In genomic region chr22:45742866-45743450, GRCh38 we compare ENCODE assay signal across 12 cellular contexts.
DNase-seq lines count a peak whose midpoint lies in the region; ATAC-seq and TF ChIP-seq lines count a peak whose summit lies in the region.
"Had no signal": no experiment of that assay in that cellular context is flagged by ENCODE, and none has a peak within 500 bp of the region (broad histone marks: within the 10 kb centered on the region; RNA-seq: fewer than 3 reads in every experiment).

No MANE protein-coding gene starts in this region.

- H3K4me3 ChIP-seq in MG63 (no peak overlapping the region), astrocyte of the cerebellum (ENCODE audit: low read depth, low read length) (no peak overlapping the region)
- H3K4me3 ChIP-seq: uterus had no signal

- no peak overlapping the region for H3K4me3 Mint-ChIP-seq in endothelial cell (ENCODE audit: unreplicated experiment)
- no peak overlapping the region for H3K4me3 Mint-ChIP-seq in stimulated activated naive CD8-positive, alpha-beta T cell treated with anti-CD3 and anti-CD28 coated beads, Interleukin-15, amount 100 ng/mL, for 72 hours

- peak overlapping the region; percentile 76; the same call in 1 of the 2 replicates for H3K27ac ChIP-seq in C4-2B
- H3K27ac ChIP-seq: uterus had no signal

- peaks cover 16% of the 10 kb centered on the region for H3K36me3 Mint-ChIP-seq in endothelial cell (ENCODE audit: low read depth, unreplicated experiment)

- peaks cover 84% of the 10 kb centered on the region for H3K36me3 ChIP-seq in MG63
- H3K36me3 ChIP-seq: uterus had no signal

- ATAC-seq in stimulated activated naive CD8-positive, alpha-beta T cell treated with anti-CD3 and anti-CD28 coated beads, Interleukin-15, amount 100 ng/mL, for 72 hours = no peak
- no peak for ATAC-seq in GM21723 (IDR thresholded peaks at IDR 0.05; ENCODE audit: unreplicated experiment)

- H3K27ac Mint-ChIP-seq in endothelial cell (ENCODE audit: unreplicated experiment) = no peak overlapping the region
- H3K27ac Mint-ChIP-seq in stimulated activated naive CD8-positive, alpha-beta T cell treated with anti-CD3 and anti-CD28 coated beads, Interleukin-15, amount 100 ng/mL, for 72 hours = no peak overlapping the region

- H3K9me3 ChIP-seq in MG63 = no peaks in the 10 kb centered on the region; the same call in 1 of the 2 replicates
- H3K9me3 ChIP-seq: uterus had no signal

- no peaks in the 10 kb centered on the region for H3K9me3 Mint-ChIP-seq in endothelial cell (ENCODE audit: unreplicated experiment)
- H3K9me3 Mint-ChIP-seq in stimulated activated naive CD8-positive, alpha-beta T cell treated with anti-CD3 and anti-CD28 coated beads, Interleukin-15, amount 100 ng/mL, for 72 hours = no peaks in the 10 kb centered on the region

- H3K27me3 ChIP-seq in MG63 = no peaks in the 10 kb centered on the region
- H3K27me3 ChIP-seq: uterus had no signal

- TF ChIP-seq CTCF in C4-2B (conservative IDR thresholded peaks at IDR 0.05) (no peak), astrocyte of the cerebellum (IDR thresholded peaks at IDR 0.05; ENCODE audit: low read depth, low read length, missing control alignments) (no peak), endothelial cell (IDR thresholded peaks at IDR 0.05; ENCODE audit: unreplicated experiment) (no peak)

- DNase-seq in MG63 (peak; percentile 45), astrocyte of the cerebellum (ENCODE audit: low read depth) (peak; percentile 22), lung microvascular endothelial cell (ENCODE audit: low read depth in 2 of 2) (peak; percentile 8 to 14), endothelial cell (ENCODE audit: low spot score) (no peak), T-helper 1 cell (no peak)
- no peak for DNase-seq in stimulated activated naive CD8-positive, alpha-beta T cell treated with anti-CD3 and anti-CD28 coated beads, Interleukin-15, amount 100 ng/mL, for 72 hours
- DNase-seq: activated naive CD4-positive, alpha-beta T cell treated with anti-CD3 and anti-CD28 coated beads, Interleukin-2, amount 50 U/mL, for 16 hours; DND-41; T-helper 2 cell; uterus had no signal

- H3K4me1 Mint-ChIP-seq in endothelial cell (ENCODE audit: unreplicated experiment) = peaks cover 27% of the 10 kb centered on the region
- peaks cover 7% of the 10 kb centered on the region for H3K4me1 Mint-ChIP-seq in stimulated activated naive CD8-positive, alpha-beta T cell treated with anti-CD3 and anti-CD28 coated beads, Interleukin-15, amount 100 ng/mL, for 72 hours

- in situ Hi-C loops in astrocyte of the cerebellum (cut with HindIII; ENCODE audit: low sequenced_read_pairs) = no loop called here

- H3K27me3 Mint-ChIP-seq in endothelial cell (ENCODE audit: unreplicated experiment) = no peaks in the 10 kb centered on the region
- no peaks in the 10 kb centered on the region for H3K27me3 Mint-ChIP-seq in stimulated activated naive CD8-positive, alpha-beta T cell treated with anti-CD3 and anti-CD28 coated beads, Interleukin-15, amount 100 ng/mL, for 72 hours

Comparison
In these comparisons a context has a peak if more than half of its experiments do, and no peak if none do; other contexts are left out.
1. DNase-seq: peak in MG63 (single experiment), astrocyte of the cerebellum (single experiment) and lung microvascular endothelial cell (2 of 2); none in endothelial cell (single experiment), stimulated activated naive CD8-positive, alpha-beta T cell treated with anti-CD3 and anti-CD28 coated beads, Interleukin-15, amount 100 ng/mL, for 72 hours (0 of 2) and T-helper 1 cell (0 of 5).